10 cellular contexts compared by ENCODE assay signal in the genomic region with DNA sequence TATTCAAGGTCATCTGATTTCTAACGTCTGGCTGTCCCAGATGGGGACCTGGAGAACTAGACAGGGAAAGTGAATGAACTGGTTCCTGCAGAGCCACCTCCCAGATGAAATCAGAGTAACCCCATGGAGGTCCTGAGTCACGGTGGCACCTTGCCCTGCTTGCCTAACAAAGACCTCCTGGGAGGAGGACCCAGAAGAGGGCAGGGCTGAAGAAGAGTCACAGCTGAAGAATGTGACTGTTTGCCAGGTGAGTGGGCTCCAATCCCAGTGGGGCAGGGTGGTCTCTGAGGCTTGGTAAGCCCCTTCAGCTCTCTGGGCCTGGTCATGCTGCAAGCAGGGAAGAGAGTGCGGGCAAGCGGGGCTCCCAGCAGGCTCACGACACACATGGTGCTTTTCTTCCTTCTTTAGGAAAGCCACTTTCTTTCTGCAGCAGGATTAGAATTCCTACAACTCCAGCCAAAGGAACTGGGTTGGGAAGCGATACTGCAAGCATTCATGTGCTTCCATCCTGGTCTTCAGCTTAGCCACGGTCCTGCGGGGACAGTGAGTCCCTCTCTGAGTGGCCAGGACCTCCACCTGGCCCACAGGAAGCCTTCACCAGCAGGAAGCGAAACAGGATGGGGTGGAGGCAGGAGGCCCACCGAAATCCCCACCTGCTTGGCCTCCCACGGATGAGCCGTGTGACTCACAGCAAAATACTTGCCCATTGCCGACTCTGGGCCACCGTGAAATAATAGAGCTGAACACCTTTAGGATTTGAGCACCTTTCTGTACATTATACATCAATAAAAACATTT. TPM values are rescaled to one million over a fixed set of nuclear protein-coding genes. Genes with fewer than 3 reads are reported as not detected.
DNase-seq lines count a peak whose midpoint lies in the region; TF ChIP-seq lines count a peak whose summit lies in the region.
"Had no signal": no experiment of that assay in that cellular context is flagged by ENCODE, and none has a peak within 500 bp of the region (broad histone marks: within the 10 kb centered on the region; RNA-seq: fewer than 3 reads in every experiment).

No MANE protein-coding gene starts in this region.

- no peak overlapping the region for H3K4me3 ChIP-seq in ovary

- H2BK5ac ChIP-seq in H9 (ENCODE audit: insufficient read length, low read length) = no peak overlapping the region

- no CpG with 5 or more reads among the region's 14 CpGs for WGBS in H9 (ENCODE audit: extremely low coverage, insufficient read length, low lambda C conversion rate)
- 80 to 82% (median 81%) methylated on average over 14 of the region's 14 CpGs for WGBS in ovary, 3 donors

- H3K27me3 Mint-ChIP-seq in H9 (ENCODE audit: low read depth) = peaks cover 16% of the 10 kb centered on the region

- no peak overlapping the region for H2BK15ac ChIP-seq in H9 (ENCODE audit: low read depth, low read length)

- no peaks in the 10 kb centered on the region for H3K9me3 Mint-ChIP-seq in H9
- H3K9me3 Mint-ChIP-seq: T-helper 1 cell treated with Interleukin-12 subunit alpha and Interleukin-12 subunit beta and Interleukin-4 antibody, amounts not matched to agents 30 μg/mL and 1 μg/mL, for 36 hours had no signal

- H3K27ac ChIP-seq in H9 (ENCODE audit: insufficient read length, low read depth, low read length) (no peak overlapping the region), ovary (no peak overlapping the region)
- H3K27ac ChIP-seq: C4-2B had no signal

- H3K36me3 Mint-ChIP-seq in H9 (ENCODE audit: insufficient read depth in 1 of 3, low read depth in 3 of 3) = no peaks in the 10 kb centered on the region; a peak in 1 of 7 replicates

- no peak overlapping the region for H4K8ac ChIP-seq in H9 (replicated peaks; ENCODE audit: insufficient read length, low read depth, low read length)

- H2AFZ ChIP-seq in H9 (ENCODE audit: low read length) = no peak overlapping the region

- peak overlapping the region; percentile 59; the same call in 1 of the 2 replicates for H3K14ac ChIP-seq in H9 (ENCODE audit: insufficient read depth, low read length)

- peaks cover 8% of the 10 kb centered on the region for H3K23me2 ChIP-seq in H9 (ENCODE audit: insufficient read length, low read depth, low read length, poor library complexity, severe bottlenecking)

- H3T11ph ChIP-seq in H9 (ENCODE audit: low read length) = no peak overlapping the region

- H3K23ac ChIP-seq in H9 (ENCODE audit: insufficient read length, low read depth, low read length) = no peak overlapping the region

- no peak overlapping the region for H4K5ac ChIP-seq in H9 (ENCODE audit: insufficient read length, low read depth, low read length)

- H3K56ac ChIP-seq in H9 (ENCODE audit: insufficient read length, low read depth, low read length) = no peak overlapping the region

- H3K4ac ChIP-seq in H9 (ENCODE audit: low read depth, low read length) = no peak overlapping the region

- no peak overlapping the region for H2BK120ac ChIP-seq in H9 (ENCODE audit: low read depth, low read length, poor library complexity, severe bottlenecking)

- no peak overlapping the region for H4K91ac ChIP-seq in H9 (ENCODE audit: insufficient read length, low read depth, low read length)

- H3K4me1 ChIP-seq in H9 (ENCODE audit: insufficient read depth, low read length) (peaks cover 10% of the 10 kb centered on the region; the same call in 1 of the 2 replicates), ovary (ENCODE audit: insufficient read depth) (peaks cover 5% of the 10 kb centered on the region)

- H3K79me2 ChIP-seq in H9 (ENCODE audit: insufficient read depth, low read length) = no peaks in the 10 kb centered on the region

- TF ChIP-seq CTCF in H9 (conservative IDR thresholded peaks at IDR 0.05) (no peak), ovary (IDR thresholded peaks at IDR 0.05) (no peak)

- no peak overlapping the region for H2AK5ac ChIP-seq in H9 (ENCODE audit: insufficient read length, low read length)

- peak overlapping the region; percentile 14 to 31; a peak in 2 of 5 replicates for H3K4me3 Mint-ChIP-seq in H9
- H3K4me3 Mint-ChIP-seq: T-helper 1 cell treated with Interleukin-12 subunit alpha and Interleukin-12 subunit beta and Interleukin-4 antibody, amounts not matched to agents 30 μg/mL and 1 μg/mL, for 36 hours had no signal

- H4K20me1 ChIP-seq in H9 (ENCODE audit: control insufficient read depth, insufficient read depth, insufficient read length) = no peaks in the 10 kb centered on the region

- peak overlapping the region in 2 of 3 experiments; percentile 89 to 96; a peak in 4 of 7 replicates for H3K27ac Mint-ChIP-seq in H9
- H3K27ac Mint-ChIP-seq: T-helper 1 cell treated with Interleukin-12 subunit alpha and Interleukin-12 subunit beta and Interleukin-4 antibody, amounts not matched to agents 30 μg/mL and 1 μg/mL, for 36 hours had no signal

- no peak overlapping the region for H3K18ac ChIP-seq in H9 (ENCODE audit: insufficient read length, low read depth, low read length)

- DNase-seq in AG20443 (ENCODE audit: low spot score) (peak; percentile 57), H9 (peak; percentile 65), T1000 (lab: John Stamatoyannopoulos, UW) (peak; percentile 44), iPS-NIHi11 (ENCODE audit: low spot score) (peak; percentile 58), ovary (no peak), NCI-H510A (lab: John Stamatoyannopoulos, UW) (no peak), DMS53 treated with DMSO at 0.1 percent for 48 hours (lab: John Stamatoyannopoulos, UW; ENCODE audit: unreplicated experiment) (no peak)
- no peak for DNase-seq in activated CD4-positive, alpha-beta T cell treated with anti-CD3 and anti-CD28 coated beads for 4 hours

- intact Hi-C loops in ovary (cut with DNase I) = no loop called here

- no peak for TF ChIP-seq EP300 in ovary (IDR thresholded peaks at IDR 0.05)

- H3K9ac ChIP-seq in H9 (ENCODE audit: extremely low read depth, insufficient read length, low read length) = no peak overlapping the region

- no peak overlapping the region for H2BK20ac ChIP-seq in H9 (ENCODE audit: low read depth, low read length, poor library complexity, severe bottlenecking)

- H3K4me1 Mint-ChIP-seq in H9 = peaks cover 33 to 36% of the 10 kb centered on the region in 2 experiments

- H3K27me3 ChIP-seq in H9 (ENCODE audit: insufficient read depth, low read length) (no peaks in the 10 kb centered on the region; the same call in 1 of the 2 replicates), ovary (no peaks in the 10 kb centered on the region)

- no peaks in the 10 kb centered on the region for H3K79me1 ChIP-seq in H9 (ENCODE audit: insufficient read depth, low read depth, low read length, poor library complexity, severe bottlenecking)

- H3K9me3 ChIP-seq in H9 (ENCODE audit: control insufficient read depth, low read depth, low read length) (no peaks in the 10 kb centered on the region), ovary (no peaks in the 10 kb centered on the region)

- no peak overlapping the region for H3K4me2 ChIP-seq in H9 (ENCODE audit: insufficient read depth, insufficient read length, low read length)

- no peak overlapping the region for H2BK12ac ChIP-seq in H9 (ENCODE audit: insufficient read length, low read depth, low read length)

- no peak for TF ChIP-seq POLR2A in ovary (IDR thresholded peaks at IDR 0.05)

- no peaks in the 10 kb centered on the region for H3K36me3 ChIP-seq in ovary

RNA-seq across cellular contexts. Expression of a gene that starts 4.3 kb away (rescaled TPM):
- 4.9 and 5.6 TPM in 2 replicates for total RNA-seq in H9 (2021)
- total RNA-seq in ovary = 1 to 10 TPM in 1 of 7 donors, under 1 TPM in 5, not detected in 1; 0.38 to 1.5 (median 0.60) TPM
- 1 to 10 TPM in 1 of 2 donors, not detected in 1; 1.2 TPM for polyA plus RNA-seq in ovary

RNA-seq across cellular contexts. Expression of a gene that starts 52.7 kb away (rescaled TPM):
- total RNA-seq in H9 (2021) (52.3 and 59.5 TPM in 2 replicates), ovary (10 to 100 TPM; 16.6 to 32.5 (median 21.5) TPM)
- polyA plus RNA-seq in ovary = 10 to 100 TPM in 1 of 2 donors, 1 to 10 TPM in 1; 9.4 to 15.0 TPM

RNA-seq across cellular contexts. Expression of a gene that starts 52.9 kb away (rescaled TPM):
- total RNA-seq in H9 (2021) = 506 and 520 TPM in 2 replicates
- 100 to 1,000 TPM; 378 to 540 (median 455) TPM for total RNA-seq in ovary
- 100 to 1,000 TPM; 484 to 750 TPM for polyA plus RNA-seq in ovary

RNA-seq across cellular contexts. Expression of a gene that starts 57.9 kb away (rescaled TPM):
- 52.7 and 53.2 TPM in 2 replicates for total RNA-seq in H9 (2021)
- 1 to 10 TPM in 3 of 7 donors, under 1 TPM in 4; 0.23 to 1.6 (median 0.95) TPM for total RNA-seq in ovary
- polyA plus RNA-seq in ovary = 1 to 10 TPM; 1.4 to 1.6 TPM

Comparison
In these comparisons a context has a peak if more than half of its experiments do, and no peak if none do; other contexts are left out.
1. DNase-seq: peak in AG20443 (single experiment), H9 (single experiment), T1000 (single experiment) and iPS-NIHi11 (single experiment); none in ovary (0 of 5), NCI-H510A (single experiment), activated CD4-positive, alpha-beta T cell treated with anti-CD3 and anti-CD28 coated beads for 4 hours (0 of 2) and DMS53 treated with DMSO at 0.1 percent for 48 hours (single experiment).